11 cellular contexts compared by ENCODE assay signal in genomic region chr17:50916026-50916707, GRCh38. TPM values are rescaled to one million over a fixed set of nuclear protein-coding genes. Genes with fewer than 3 reads are reported as not detected.
A peak's percentile ranks its signal among the peaks of the same experiment; 100 is the strongest.
DNase-seq lines count a peak whose midpoint lies in the region; ATAC-seq and TF ChIP-seq lines count a peak whose summit lies in the region.
"Had no signal": no experiment of that assay in that cellular context is flagged by ENCODE, and none has a peak within 500 bp of the region (broad histone marks: within the 10 kb centered on the region; RNA-seq: fewer than 3 reads in every experiment).

No MANE protein-coding gene starts in this region.

- H3K27ac ChIP-seq in C4-2B (peak overlapping the region; percentile 79), HEK293 (ENCODE audit: extremely low read depth, low read depth, low read length) (no peak overlapping the region), mucosa of rectum (ENCODE audit: low read depth in 2 of 2, low read length in 2 of 2) (peak overlapping the region; percentile 73 to 74), ovary (no peak overlapping the region)

- no peak overlapping the region for H3K4me3 Mint-ChIP-seq in activated T-helper 2 cell treated with anti-CD3 and anti-CD28 coated beads, Interferon-gamma antibody, Interleukin-2, Interleukin-4, amounts not matched to agents 10 μg/mL and 5 μg/mL and 100 μg/mL, durations not matched to agents 14 hours and 24 hours and 36 hours (ENCODE audit: low read depth)

- no peaks in the 10 kb centered on the region for H3K9me3 Mint-ChIP-seq in activated T-helper 2 cell treated with anti-CD3 and anti-CD28 coated beads, Interferon-gamma antibody, Interleukin-2, Interleukin-4, amounts not matched to agents 10 μg/mL and 5 μg/mL and 100 μg/mL, durations not matched to agents 14 hours and 24 hours and 36 hours

- DNase-seq in activated T-helper 2 cell treated with anti-CD3 and anti-CD28 coated beads, Interferon-gamma antibody, Interleukin-2, Interleukin-4, amounts not matched to agents 10 μg/mL and 5 μg/mL and 100 μg/mL, durations not matched to agents 14 hours and 24 hours and 36 hours (ENCODE audit: low spot score): no peak
- DNase-seq in NCI-H1694 (lab: John Stamatoyannopoulos, UW): no peak
- DNase-seq in ovary: no peak
- DNase-seq in omental fat pad (ENCODE audit: low spot score): no peak
- DNase-seq in NCI-H524 treated with DMSO at 0.1 percent for 48 hours (lab: John Stamatoyannopoulos, UW): no peak
- DNase-seq: EL, islet precursor cell, NCI-H2081 treated with DMSO at 0.1 percent for 48 hours had no signal

- no peak for TF ChIP-seq EP300 in ovary (IDR thresholded peaks at IDR 0.05)

- no peak for TF ChIP-seq CTCF in C4-2B (conservative IDR thresholded peaks at IDR 0.05)
- TF ChIP-seq CTCF in HEK293 (tag by site-specific recombination; IDR thresholded peaks at IDR 0.05): no peak
- no peak for TF ChIP-seq CTCF in ovary (IDR thresholded peaks at IDR 0.05)
- TF ChIP-seq CTCF in omental fat pad (IDR thresholded peaks at IDR 0.05): no peak

- H3K36me3 ChIP-seq in HEK293 (ENCODE audit: control insufficient read depth in 2 of 2, insufficient read depth in 1 of 2, low read length in 2 of 2) (no peaks in the 10 kb centered on the region), mucosa of rectum (ENCODE audit: control insufficient read depth in 2 of 2, insufficient read depth in 2 of 2, low read length in 2 of 2) (no peaks in the 10 kb centered on the region), ovary (no peaks in the 10 kb centered on the region)

- no peaks in the 10 kb centered on the region for H3K27me3 Mint-ChIP-seq in activated T-helper 2 cell treated with anti-CD3 and anti-CD28 coated beads, Interferon-gamma antibody, Interleukin-2, Interleukin-4, amounts not matched to agents 10 μg/mL and 5 μg/mL and 100 μg/mL, durations not matched to agents 14 hours and 24 hours and 36 hours (ENCODE audit: low read depth)

- H3K9me3 ChIP-seq in HEK293 (ENCODE audit: control insufficient read depth, insufficient read depth, low read depth, low read length) (no peaks in the 10 kb centered on the region), mucosa of rectum (ENCODE audit: control insufficient read depth in 2 of 2, low read length in 2 of 2) (no peaks in the 10 kb centered on the region), ovary (no peaks in the 10 kb centered on the region)

- peak overlapping the region; percentile 90 for H3K27ac Mint-ChIP-seq in activated T-helper 2 cell treated with anti-CD3 and anti-CD28 coated beads, Interferon-gamma antibody, Interleukin-2, Interleukin-4, amounts not matched to agents 10 μg/mL and 5 μg/mL and 100 μg/mL, durations not matched to agents 14 hours and 24 hours and 36 hours

- no peak for TF ChIP-seq POLR2A in ovary (IDR thresholded peaks at IDR 0.05)

- POLR2A ChIA-PET in HEK293 (lab: Yijun Ruan, JAX): interaction anchor here (4.3 kb wide), 1 partner anchor 50 kb away, joined by 24 read pairs; the partner anchor contains the start of gene TOB1

- intact Hi-C loops in activated T-helper 2 cell treated with anti-CD3 and anti-CD28 coated beads, Interferon-gamma antibody, Interleukin-2, Interleukin-4, amounts not matched to agents 10 μg/mL and 5 μg/mL and 100 μg/mL, durations not matched to agents 14 hours and 24 hours and 36 hours (cut with micrococcal nuclease): no loop called here
- intact Hi-C loops in ovary (cut with DNase I): no loop called here

- WGBS in ovary, 3 donors: 72 to 94% (median 84%) methylated on average over 2 of the region's 2 CpGs

- no peak overlapping the region for H3K4me3 ChIP-seq in HEK293 (ENCODE audit: low read depth, low read length)
- no peak overlapping the region for H3K4me3 ChIP-seq in mucosa of rectum (ENCODE audit: low read length in 2 of 2)
- H3K4me3 ChIP-seq in ovary: no peak overlapping the region

- peak overlapping the region in 1 of 2 donors; percentile 5 for H3K9ac ChIP-seq in mucosa of rectum (ENCODE audit: low read depth in 1 of 2, low read length in 2 of 2)

- CTCF ChIA-PET in HEK293 (lab: Yijun Ruan, JAX): interaction anchor here (0.5 to 1.2 kb wide), 4 partner anchors 9 to 66 kb away, joined by 3 to 4 read pairs (median 4); no protein-coding TSS in a partner anchor

- peaks cover 34% of the 10 kb centered on the region for H3K4me1 Mint-ChIP-seq in activated T-helper 2 cell treated with anti-CD3 and anti-CD28 coated beads, Interferon-gamma antibody, Interleukin-2, Interleukin-4, amounts not matched to agents 10 μg/mL and 5 μg/mL and 100 μg/mL, durations not matched to agents 14 hours and 24 hours and 36 hours (ENCODE audit: low read depth)

- H3K36me3 Mint-ChIP-seq in activated T-helper 2 cell treated with anti-CD3 and anti-CD28 coated beads, Interferon-gamma antibody, Interleukin-2, Interleukin-4, amounts not matched to agents 10 μg/mL and 5 μg/mL and 100 μg/mL, durations not matched to agents 14 hours and 24 hours and 36 hours (ENCODE audit: low read depth): no peaks in the 10 kb centered on the region

- no peak for ATAC-seq in omental fat pad (ENCODE audit: low FRiP score)

- H3K4me1 ChIP-seq in HEK293 (ENCODE audit: control insufficient read depth, insufficient read depth, low read length) (peaks cover 2% of the 10 kb centered on the region; the same call in 1 of the 2 replicates), mucosa of rectum (ENCODE audit: control insufficient read depth in 2 of 2, insufficient read depth in 2 of 2, low read length in 2 of 2) (peaks cover 42 to 56% of the 10 kb centered on the region in 2 donors), ovary (ENCODE audit: insufficient read depth) (peaks cover 11% of the 10 kb centered on the region)

- H3K27me3 ChIP-seq in mucosa of rectum (ENCODE audit: control insufficient read depth in 2 of 2, insufficient read depth in 2 of 2, low read length in 2 of 2) (no peaks in the 10 kb centered on the region), ovary (no peaks in the 10 kb centered on the region)

TF ChIP-seq in HEK293, 187 proteins besides CTCF, POLR2A, EP300 and RAD21:
- TF ChIP-seq ZNF121 (tag by site-specific recombination; IDR thresholded peaks at IDR 0.05) (peak; percentile 91), ZNF266 (tag by site-specific recombination; IDR thresholded peaks at IDR 0.05; ENCODE audit: low read depth) (no peak)

RNA-seq across cellular contexts. Expression of gene TOB1, which starts 50.0 kb away (rescaled TPM):
- total RNA-seq in activated T-helper 2 cell treated with anti-CD3 and anti-CD28 coated beads, Interferon-gamma antibody, Interleukin-2, Interleukin-4, amounts not matched to agents 10 μg/mL and 5 μg/mL and 100 μg/mL, durations not matched to agents 14 hours and 24 hours and 36 hours: 28.5 and 28.9 TPM in 2 replicates
- total RNA-seq in ovary (100 to 1,000 TPM in 1 of 7 donors, 10 to 100 TPM in 6; 28.6 to 150 (median 79.2) TPM), omental fat pad (10 to 100 TPM; 28.8 to 79.7 (median 37.0) TPM)
- polyA plus RNA-seq in ovary: 10 to 100 TPM; 19.6 to 49.3 TPM

Comparison
In these comparisons a context has a peak if more than half of its experiments do, and no peak if none do; other contexts are left out.
1. H3K27ac ChIP-seq: peak in C4-2B (single experiment) and mucosa of rectum (2 of 2); none in HEK293 (single experiment) and ovary (0 of 2).